1 cellular context compared by ENCODE assay signal in genomic region chr6:52919511-52919910, GRCh38.
TF ChIP-seq lines count a peak whose summit lies in the region.
"Not testable (repeated sequence)": the region's sequence is repeated elsewhere in the genome, so short reads cannot be mapped to it uniquely, and the experiment has no call there.

No MANE protein-coding gene starts in this region.

TF ChIP-seq in HepG2, 621 proteins besides CTCF, POLR2A, EP300 and RAD21 (continued from another document):
- 0 out of 2 replicates have a peak, but pooled peaks have one; percentile 22 for TF ChIP-seq HMGXB3 (CRISPR knock-in tag; IDR thresholded peaks at IDR 0.05; ENCODE audit: borderline replicate concordance)
- TF ChIP-seq HOXA5 (CRISPR knock-in tag; IDR thresholded peaks at IDR 0.05) = 0 out of 2 replicates have a peak, but pooled peaks have one; percentile 40
- not testable (repeated sequence) for TF ChIP-seq FOXA1 (IDR thresholded peaks at IDR 0.05); SOX6 (IDR thresholded peaks at IDR 0.05); SOX13 (IDR thresholded peaks at IDR 0.05); NR2F6 (CRISPR knock-in tag; IDR thresholded peaks at IDR 0.05)
- peak; percentile 55; the same call in 1 of the 2 replicates for TF ChIP-seq FOXA1 (CRISPR knock-in tag; IDR thresholded peaks at IDR 0.05)
- peak; percentile 64 for TF ChIP-seq SOX6 (CRISPR knock-in tag; IDR thresholded peaks at IDR 0.05)
- peak; percentile 56; the same call in 1 of the 2 replicates for TF ChIP-seq SOX5 (CRISPR knock-in tag; IDR thresholded peaks at IDR 0.05; ENCODE audit: borderline replicate concordance)
- TF ChIP-seq HOXD1 (CRISPR knock-in tag; IDR thresholded peaks at IDR 0.05) = peak; percentile 84; the same call in 1 of the 2 replicates
- TF ChIP-seq FOXJ3 (CRISPR knock-in tag; IDR thresholded peaks at IDR 0.05; ENCODE audit: borderline replicate concordance) = peak; percentile 45; the same call in 1 of the 2 replicates
- peak in 1 of 2 experiments; percentile 74; a peak in 1 of 4 replicates for TF ChIP-seq SOX13 (CRISPR knock-in tag; conservative IDR thresholded peaks at IDR 0.05 in 1 of 2, IDR thresholded peaks at IDR 0.05 in 1 of 2)
- TF ChIP-seq ZKSCAN8 (CRISPR knock-in tag; IDR thresholded peaks at IDR 0.05; ENCODE audit: borderline replicate concordance) = peak; percentile 93
- TF ChIP-seq BCL6 (CRISPR knock-in tag; IDR thresholded peaks at IDR 0.05) = 0 out of 2 replicates have a peak, but pooled peaks have one; percentile 26
- TF ChIP-seq CEBPG (CRISPR knock-in tag; IDR thresholded peaks at IDR 0.05) = peak; percentile 72
- TF ChIP-seq ZNF12 (CRISPR knock-in tag; IDR thresholded peaks at IDR 0.05) = 0 out of 2 replicates have a peak, but pooled peaks have one; percentile 43
- peak; percentile 60 for TF ChIP-seq GATAD2A (CRISPR knock-in tag; IDR thresholded peaks at IDR 0.05)
- peak; percentile 24; the same call in 1 of the 2 replicates for TF ChIP-seq TFAP4 (IDR thresholded peaks at IDR 0.05; ENCODE audit: borderline replicate concordance, low read depth)
- TF ChIP-seq NR2F6 (IDR thresholded peaks at IDR 0.05) = 0 out of 2 replicates have a peak, but pooled peaks have one; percentile 6
TF ChIP-seq in HepG2: peak in this region for 17; not testable (repeated sequence) for 604.
